ENCODE assay signal across 2 cellular contexts in the genomic region with DNA sequence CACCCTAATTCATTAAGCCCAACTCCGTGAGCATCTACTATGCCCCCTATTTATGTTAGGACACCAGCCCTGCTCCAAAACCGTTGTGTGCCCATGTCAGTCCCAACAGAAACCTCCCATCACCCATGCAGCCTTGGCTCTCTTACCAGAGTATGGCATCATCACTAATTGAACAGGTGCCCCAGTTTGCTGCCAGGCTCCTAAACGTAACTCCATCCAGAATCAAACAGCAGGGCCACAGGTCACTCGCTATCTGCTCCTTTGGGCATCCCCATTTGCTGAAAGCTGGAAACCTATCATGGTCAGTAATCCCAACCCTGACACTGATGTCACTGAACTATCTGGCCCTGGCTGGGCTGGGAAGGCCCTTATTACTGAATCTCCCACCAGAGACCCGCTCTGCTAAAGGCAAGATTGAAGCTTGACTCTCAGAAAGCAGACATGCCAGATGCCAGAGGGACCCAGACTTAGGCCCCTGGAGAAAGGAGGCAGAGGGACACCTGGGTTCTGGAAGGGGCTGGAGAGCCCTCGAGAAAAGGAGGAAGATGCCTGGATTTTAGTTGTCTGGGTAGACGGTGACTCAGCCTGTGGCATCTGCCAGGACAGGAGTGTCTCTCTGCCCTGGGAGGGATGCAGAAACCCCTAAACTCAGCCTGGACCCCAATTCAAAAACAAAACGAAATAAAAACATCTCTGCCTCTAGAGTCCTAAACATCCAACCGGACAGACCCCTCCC.
TF ChIP-seq lines count a peak whose summit lies in the region.

No MANE protein-coding gene starts in this region.

TF ChIP-seq in endothelial cell of umbilical vein, 7 proteins besides CTCF, POLR2A, EP300 and RAD21:
- TF ChIP-seq POLR2AphosphoS5 (IDR thresholded peaks at IDR 0.05; ENCODE audit: insufficient read depth, low read depth, low read length) (no peak), FOS (IDR thresholded peaks at IDR 0.05; ENCODE audit: borderline replicate concordance, insufficient read depth, low read length) (no peak), MYC (IDR thresholded peaks at IDR 0.05; ENCODE audit: low read depth, low read length) (no peak), JUN (IDR thresholded peaks at IDR 0.05; ENCODE audit: borderline replicate concordance, insufficient read depth, insufficient read length, low read depth) (no peak), GATA2 (IDR thresholded peaks at IDR 0.05; ENCODE audit: insufficient read depth, insufficient read length, low read depth, low read length) (no peak), EZH2 (IDR thresholded peaks at IDR 0.05; ENCODE audit: borderline replicate concordance, low read depth, low read length, severe bottlenecking) (no peak)
- TF ChIP-seq, protein P1, sequence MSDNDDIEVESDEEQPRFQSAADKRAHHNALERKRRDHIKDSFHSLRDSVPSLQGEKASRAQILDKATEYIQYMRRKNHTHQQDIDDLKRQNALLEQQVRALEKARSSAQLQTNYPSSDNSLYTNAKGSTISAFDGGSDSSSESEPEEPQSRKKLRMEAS (IDR thresholded peaks at IDR 0.05; ENCODE audit: insufficient read depth, insufficient read length): no peak

TF ChIP-seq in HEK293T, 16 proteins besides CTCF, POLR2A, EP300 and RAD21:
- TF ChIP-seq LEF1 (IDR thresholded peaks at IDR 0.05; ENCODE audit: borderline replicate concordance) (no peak), ELF4 (IDR thresholded peaks at IDR 0.05) (no peak), FOXK2 (IDR thresholded peaks at IDR 0.05) (no peak)
- TF ChIP-seq, protein P2, sequence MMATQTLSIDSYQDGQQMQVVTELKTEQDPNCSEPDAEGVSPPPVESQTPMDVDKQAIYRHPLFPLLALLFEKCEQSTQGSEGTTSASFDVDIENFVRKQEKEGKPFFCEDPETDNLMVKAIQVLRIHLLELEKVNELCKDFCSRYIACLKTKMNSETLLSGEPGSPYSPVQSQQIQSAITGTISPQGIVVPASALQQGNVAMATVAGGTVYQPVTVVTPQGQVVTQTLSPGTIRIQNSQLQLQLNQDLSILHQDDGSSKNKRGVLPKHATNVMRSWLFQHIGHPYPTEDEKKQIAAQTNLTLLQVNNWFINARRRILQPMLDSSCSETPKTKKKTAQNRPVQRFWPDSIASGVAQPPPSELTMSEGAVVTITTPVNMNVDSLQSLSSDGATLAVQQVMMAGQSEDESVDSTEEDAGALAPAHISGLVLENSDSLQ (IDR thresholded peaks at IDR 0.05): no peak
TF ChIP-seq in HEK293T: peak in this region for 0.
